Comparison of ENCODE assay signal across 10 cellular contexts in the genomic region with DNA sequence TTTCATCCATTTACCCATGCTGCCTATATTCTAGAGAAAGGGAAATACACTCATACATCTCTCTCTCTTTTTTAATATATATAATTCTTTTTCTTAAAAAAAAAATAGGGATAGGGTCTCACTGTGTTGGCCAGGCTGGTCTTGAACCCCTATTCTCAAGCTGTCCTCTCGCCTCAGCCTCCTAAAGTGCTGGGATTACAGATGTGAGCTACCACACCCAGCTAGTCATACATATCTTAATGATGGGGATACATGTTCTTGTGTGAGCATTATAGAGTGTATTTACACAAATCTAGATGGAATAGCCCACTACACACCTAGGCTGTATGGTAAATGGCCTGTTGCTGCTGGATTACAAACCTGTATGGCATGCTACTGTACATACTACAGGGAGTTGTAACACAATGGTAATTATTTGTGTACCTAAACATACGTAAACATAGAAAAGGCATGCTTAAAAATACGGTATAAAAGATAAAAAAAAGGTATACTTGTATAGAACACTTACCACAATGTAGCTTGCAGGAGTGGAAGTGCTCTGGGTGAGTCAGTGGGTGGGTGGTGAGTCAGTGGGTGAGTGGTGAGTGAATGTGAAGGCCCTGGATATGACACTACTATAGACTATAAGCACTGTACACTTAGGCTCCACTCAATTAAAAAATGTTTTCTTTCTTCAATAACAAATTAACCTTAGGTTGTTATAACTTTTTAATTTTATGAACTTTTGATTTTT.
DNase-seq lines count a peak whose midpoint lies in the region; ATAC-seq, FAIRE-seq and TF ChIP-seq lines count a peak whose summit lies in the region.
"Had no signal": no experiment of that assay in that cellular context is flagged by ENCODE, and none has a peak within 500 bp of the region (broad histone marks: within the 10 kb centered on the region; RNA-seq: fewer than 3 reads in every experiment).

No MANE protein-coding gene starts in this region.

- TF ChIP-seq CTCF in HEK293 (tag by site-specific recombination; IDR thresholded peaks at IDR 0.05): no peak

- peak; percentile 47 to 53 for DNase-seq in activated CD4-positive, alpha-beta T cell treated with anti-CD3 and anti-CD28 coated beads, Interleukin-2, amount 50 U/mL, for 4 hours
- peak in 2 of 3 experiments; percentile 41 to 53 for DNase-seq in stimulated activated CD4-positive, alpha-beta T cell treated with anti-CD3 and anti-CD28 coated beads, TNF-alpha, amount 100 ng/mL, for 4 hours (ENCODE audit: low read depth in 3 of 3)
- DNase-seq in GM12891 (ENCODE audit: insufficient read length, low spot score): no peak
- DNase-seq in NCI-H2227 treated with DMSO at 0.1 percent for 48 hours (lab: John Stamatoyannopoulos, UW): no peak
- DNase-seq: NCI-H526 treated with DMSO at 0.1 percent for 48 hours, testis had no signal

- no peak for FAIRE-seq in GM12891 (lab: Jason Lieb, UNC)

- TF ChIP-seq POLR2A in GM12891 (IDR thresholded peaks at IDR 0.05; ENCODE audit: low read depth, low read length): no peak

- H3K9me3 ChIP-seq in HEK293 (ENCODE audit: control insufficient read depth, insufficient read depth, low read depth, low read length): no peaks in the 10 kb centered on the region
- H3K9me3 ChIP-seq: testis had no signal

- POLR2A ChIA-PET in HEK293 (lab: Yijun Ruan, JAX): no interaction called here

- H3K4me3 ChIP-seq in HEK293 (ENCODE audit: low read depth, low read length): no peak overlapping the region
- H3K4me3 ChIP-seq: testis had no signal

- CTCF ChIA-PET in HEK293 (lab: Yijun Ruan, JAX): interaction anchor here (1.5 kb wide), 1 partner anchor 74 kb away, joined by 5 read pairs; no protein-coding TSS in a partner anchor

- H3K36me3 ChIP-seq in HEK293 (ENCODE audit: control insufficient read depth in 2 of 2, insufficient read depth in 1 of 2, low read length in 2 of 2): no peaks in the 10 kb centered on the region

- ATAC-seq in esophagus mucosa: peak; percentile 72
- ATAC-seq in HG03432 (IDR thresholded peaks at IDR 0.05; ENCODE audit: unreplicated experiment): no peak
- ATAC-seq in GM19455 (IDR thresholded peaks at IDR 0.05; ENCODE audit: unreplicated experiment): no peak

- H3K27ac ChIP-seq in HEK293 (ENCODE audit: extremely low read depth, low read depth, low read length): no peak overlapping the region
- H3K27ac ChIP-seq: testis had no signal

- H3K4me1 ChIP-seq in HEK293 (ENCODE audit: control insufficient read depth, insufficient read depth, low read length): no peaks in the 10 kb centered on the region
- H3K4me1 ChIP-seq: testis had no signal

TF ChIP-seq in HEK293, 187 proteins besides CTCF, POLR2A, EP300 and RAD21 (continues in another document):
- TF ChIP-seq ZFHX2 (tag by site-specific recombination; conservative IDR thresholded peaks at IDR 0.05): 0 out of 2 replicates have a peak, but pooled peaks have one; percentile 28
- TF ChIP-seq ZBTB8A (tag by site-specific recombination; IDR thresholded peaks at IDR 0.05): no peak
- TF ChIP-seq, protein P1, sequence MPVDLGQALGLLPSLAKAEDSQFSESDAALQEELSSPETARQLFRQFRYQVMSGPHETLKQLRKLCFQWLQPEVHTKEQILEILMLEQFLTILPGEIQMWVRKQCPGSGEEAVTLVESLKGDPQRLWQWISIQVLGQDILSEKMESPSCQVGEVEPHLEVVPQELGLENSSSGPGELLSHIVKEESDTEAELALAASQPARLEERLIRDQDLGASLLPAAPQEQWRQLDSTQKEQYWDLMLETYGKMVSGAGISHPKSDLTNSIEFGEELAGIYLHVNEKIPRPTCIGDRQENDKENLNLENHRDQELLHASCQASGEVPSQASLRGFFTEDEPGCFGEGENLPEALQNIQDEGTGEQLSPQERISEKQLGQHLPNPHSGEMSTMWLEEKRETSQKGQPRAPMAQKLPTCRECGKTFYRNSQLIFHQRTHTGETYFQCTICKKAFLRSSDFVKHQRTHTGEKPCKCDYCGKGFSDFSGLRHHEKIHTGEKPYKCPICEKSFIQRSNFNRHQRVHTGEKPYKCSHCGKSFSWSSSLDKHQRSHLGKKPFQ (tag by site-specific recombination; IDR thresholded peaks at IDR 0.05): no peak
- no peak for TF ChIP-seq ZNF521 (tag by site-specific recombination; IDR thresholded peaks at IDR 0.05)
- no peak for TF ChIP-seq ZNF248 (tag by site-specific recombination; IDR thresholded peaks at IDR 0.05)
- no peak for TF ChIP-seq KLF7 (tag by site-specific recombination; IDR thresholded peaks at IDR 0.05; ENCODE audit: borderline replicate concordance)
- no peak for TF ChIP-seq KLF9 (tag by site-specific recombination; IDR thresholded peaks at IDR 0.05; ENCODE audit: low read depth)
- TF ChIP-seq ZNF175 (tag by site-specific recombination; IDR thresholded peaks at IDR 0.05): no peak
- TF ChIP-seq EGR2 (tag by site-specific recombination; IDR thresholded peaks at IDR 0.05; ENCODE audit: low read depth): peak; percentile 46
- no peak for TF ChIP-seq REPIN1 (tag by site-specific recombination; IDR thresholded peaks at IDR 0.05; ENCODE audit: low read depth)
- TF ChIP-seq ZNF549 (tag by site-specific recombination; IDR thresholded peaks at IDR 0.05): no peak
- no peak for TF ChIP-seq HOXC10 (CRISPR knock-in tag; IDR thresholded peaks at IDR 0.05)
- TF ChIP-seq ZNF16 (tag by site-specific recombination; IDR thresholded peaks at IDR 0.05; ENCODE audit: low read depth): no peak

TF ChIP-seq in GM12891, 5 proteins besides CTCF, POLR2A, EP300 and RAD21:
- no peak for TF ChIP-seq SPI1 (IDR thresholded peaks at IDR 0.05; ENCODE audit: low read depth, low read length)
- no peak for TF ChIP-seq PAX5 (IDR thresholded peaks at IDR 0.05; ENCODE audit: insufficient read depth, low read length, severe bottlenecking)
- TF ChIP-seq POLR2AphosphoS5 (IDR thresholded peaks at IDR 0.05; ENCODE audit: low read depth, low read length): no peak
- TF ChIP-seq POU2F2 (IDR thresholded peaks at IDR 0.05; ENCODE audit: low read depth, low read length): no peak
- TF ChIP-seq TAF1 (IDR thresholded peaks at IDR 0.05; ENCODE audit: low read depth, low read length): no peak

Comparison
In these comparisons a context has a peak if more than half of its experiments do, and no peak if none do; other contexts are left out.
1. DNase-seq: peak in activated CD4-positive, alpha-beta T cell treated with anti-CD3 and anti-CD28 coated beads, Interleukin-2, amount 50 U/mL, for 4 hours (2 of 2) and stimulated activated CD4-positive, alpha-beta T cell treated with anti-CD3 and anti-CD28 coated beads, TNF-alpha, amount 100 ng/mL, for 4 hours (2 of 3); none in GM12891 (single experiment) and NCI-H2227 treated with DMSO at 0.1 percent for 48 hours (single experiment).